In genomic region chr7:144863320-144863647, GRCh38 we compare ENCODE assay signal across 9 cellular contexts.
"Had no signal": no experiment of that assay in that cellular context is flagged by ENCODE, and none has a peak within 500 bp of the region (broad histone marks: within the 10 kb centered on the region; RNA-seq: fewer than 3 reads in every experiment).

No MANE protein-coding gene starts in this region.

- H2AFZ ChIP-seq: GM23338 had no signal

- H3K4me3 ChIP-seq: GM23338 had no signal

- DNase-seq: H9, HCEC 1CT, Karpas-422, KBM-7 had no signal

- H3K9ac ChIP-seq: KMS-11 had no signal

- ATAC-seq: GM23338 had no signal

- FAIRE-seq: H1, H54, HTR-8/SVneo had no signal

- H3K27ac ChIP-seq: KMS-11 had no signal

- H3K4me2 ChIP-seq: GM23338, KMS-11 had no signal
